ENCODE assay signal across 1 cellular context in genomic region chr7:18845700-18846099, GRCh38.
TF ChIP-seq lines count a peak whose summit lies in the region.

No MANE protein-coding gene starts in this region.

TF ChIP-seq in SK-N-SH, 30 proteins besides CTCF, POLR2A, EP300 and RAD21 (continued from another document):
- TF ChIP-seq, protein P1, sequence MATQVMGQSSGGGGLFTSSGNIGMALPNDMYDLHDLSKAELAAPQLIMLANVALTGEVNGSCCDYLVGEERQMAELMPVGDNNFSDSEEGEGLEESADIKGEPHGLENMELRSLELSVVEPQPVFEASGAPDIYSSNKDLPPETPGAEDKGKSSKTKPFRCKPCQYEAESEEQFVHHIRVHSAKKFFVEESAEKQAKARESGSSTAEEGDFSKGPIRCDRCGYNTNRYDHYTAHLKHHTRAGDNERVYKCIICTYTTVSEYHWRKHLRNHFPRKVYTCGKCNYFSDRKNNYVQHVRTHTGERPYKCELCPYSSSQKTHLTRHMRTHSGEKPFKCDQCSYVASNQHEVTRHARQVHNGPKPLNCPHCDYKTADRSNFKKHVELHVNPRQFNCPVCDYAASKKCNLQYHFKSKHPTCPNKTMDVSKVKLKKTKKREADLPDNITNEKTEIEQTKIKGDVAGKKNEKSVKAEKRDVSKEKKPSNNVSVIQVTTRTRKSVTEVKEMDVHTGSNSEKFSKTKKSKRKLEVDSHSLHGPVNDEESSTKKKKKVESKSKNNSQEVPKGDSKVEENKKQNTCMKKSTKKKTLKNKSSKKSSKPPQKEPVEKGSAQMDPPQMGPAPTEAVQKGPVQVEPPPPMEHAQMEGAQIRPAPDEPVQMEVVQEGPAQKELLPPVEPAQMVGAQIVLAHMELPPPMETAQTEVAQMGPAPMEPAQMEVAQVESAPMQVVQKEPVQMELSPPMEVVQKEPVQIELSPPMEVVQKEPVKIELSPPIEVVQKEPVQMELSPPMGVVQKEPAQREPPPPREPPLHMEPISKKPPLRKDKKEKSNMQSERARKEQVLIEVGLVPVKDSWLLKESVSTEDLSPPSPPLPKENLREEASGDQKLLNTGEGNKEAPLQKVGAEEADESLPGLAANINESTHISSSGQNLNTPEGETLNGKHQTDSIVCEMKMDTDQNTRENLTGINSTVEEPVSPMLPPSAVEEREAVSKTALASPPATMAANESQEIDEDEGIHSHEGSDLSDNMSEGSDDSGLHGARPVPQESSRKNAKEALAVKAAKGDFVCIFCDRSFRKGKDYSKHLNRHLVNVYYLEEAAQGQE (IDR thresholded peaks at IDR 0.05; ENCODE audit: low read depth, low read length), result no peak
- no peak for TF ChIP-seq FOXJ3 (CRISPR knock-in tag; IDR thresholded peaks at IDR 0.05)
- TF ChIP-seq YY1 (IDR thresholded peaks at IDR 0.05; ENCODE audit: low read depth), result no peak
- TF ChIP-seq, protein P2, sequence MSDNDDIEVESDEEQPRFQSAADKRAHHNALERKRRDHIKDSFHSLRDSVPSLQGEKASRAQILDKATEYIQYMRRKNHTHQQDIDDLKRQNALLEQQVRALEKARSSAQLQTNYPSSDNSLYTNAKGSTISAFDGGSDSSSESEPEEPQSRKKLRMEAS (IDR thresholded peaks at IDR 0.05; ENCODE audit: low read depth), result no peak
- no peak for TF ChIP-seq MEF2A (IDR thresholded peaks at IDR 0.05; ENCODE audit: borderline replicate concordance, low read depth)
